In the genomic region with DNA sequence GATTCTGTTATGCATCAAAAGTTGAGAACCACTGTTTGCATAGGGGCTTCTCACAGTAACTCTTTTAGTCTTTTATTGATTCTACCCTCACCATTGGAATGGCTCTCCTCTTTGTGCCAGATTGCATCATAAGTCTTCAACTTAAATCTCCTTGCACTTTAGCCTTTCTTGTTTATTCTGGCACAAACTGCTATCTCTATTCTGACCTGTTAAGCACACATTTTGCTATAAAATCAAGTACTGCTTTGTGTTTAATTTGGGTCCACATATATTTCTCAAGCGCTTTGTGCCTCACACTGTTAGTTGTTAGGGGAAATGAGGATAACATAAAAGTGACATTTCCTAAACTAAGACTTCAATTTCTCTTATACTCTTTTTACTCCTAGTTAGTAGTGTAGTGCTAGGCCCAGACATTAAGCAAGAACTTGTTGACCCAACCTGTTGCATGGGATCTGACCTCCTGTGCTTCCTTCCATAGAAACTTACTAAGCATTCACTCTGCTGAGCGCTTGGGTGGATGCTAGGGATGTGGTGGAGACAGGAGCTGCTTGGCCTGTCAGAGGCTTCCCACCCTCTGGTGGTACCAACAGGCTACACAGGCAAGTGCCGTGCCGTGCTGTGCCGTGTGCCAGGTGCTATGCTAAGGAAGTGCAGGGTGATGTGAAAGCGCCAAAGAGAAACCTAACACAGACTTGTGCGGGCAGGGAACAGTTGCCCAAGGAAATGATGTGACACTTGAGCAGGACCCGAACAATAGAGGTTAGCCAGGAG, we compare ENCODE assay signal across 1 cellular context.
A peak's percentile ranks its signal among the peaks of the same experiment; 100 is the strongest.
TF ChIP-seq lines count a peak whose summit lies in the region.

No MANE protein-coding gene starts in this region.

TF ChIP-seq in HepG2, 621 proteins besides CTCF, POLR2A, EP300 and RAD21 (continued from another document and continues in another):
- TF ChIP-seq, protein P1, sequence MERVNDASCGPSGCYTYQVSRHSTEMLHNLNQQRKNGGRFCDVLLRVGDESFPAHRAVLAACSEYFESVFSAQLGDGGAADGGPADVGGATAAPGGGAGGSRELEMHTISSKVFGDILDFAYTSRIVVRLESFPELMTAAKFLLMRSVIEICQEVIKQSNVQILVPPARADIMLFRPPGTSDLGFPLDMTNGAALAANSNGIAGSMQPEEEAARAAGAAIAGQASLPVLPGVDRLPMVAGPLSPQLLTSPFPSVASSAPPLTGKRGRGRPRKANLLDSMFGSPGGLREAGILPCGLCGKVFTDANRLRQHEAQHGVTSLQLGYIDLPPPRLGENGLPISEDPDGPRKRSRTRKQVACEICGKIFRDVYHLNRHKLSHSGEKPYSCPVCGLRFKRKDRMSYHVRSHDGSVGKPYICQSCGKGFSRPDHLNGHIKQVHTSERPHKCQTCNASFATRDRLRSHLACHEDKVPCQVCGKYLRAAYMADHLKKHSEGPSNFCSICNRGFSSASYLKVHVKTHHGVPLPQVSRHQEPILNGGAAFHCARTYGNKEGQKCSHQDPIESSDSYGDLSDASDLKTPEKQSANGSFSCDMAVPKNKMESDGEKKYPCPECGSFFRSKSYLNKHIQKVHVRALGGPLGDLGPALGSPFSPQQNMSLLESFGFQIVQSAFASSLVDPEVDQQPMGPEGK (CRISPR knock-in tag; IDR thresholded peaks at IDR 0.05), result peak; percentile 39; the same call in 1 of the 2 replicates
- TF ChIP-seq ZBTB7B (CRISPR knock-in tag; IDR thresholded peaks at IDR 0.05) (peak; percentile 62; the same call in 1 of the 2 replicates), NCOA1 (CRISPR knock-in tag; IDR thresholded peaks at IDR 0.05) (0 out of 2 replicates have a peak, but pooled peaks have one; percentile 75), MAZ (IDR thresholded peaks at IDR 0.05; ENCODE audit: borderline replicate concordance, low read depth, low read length) (no peak), MAZ (CRISPR knock-in tag; IDR thresholded peaks at IDR 0.05; ENCODE audit: low read depth) (no peak), ZNF10 (CRISPR knock-in tag; IDR thresholded peaks at IDR 0.05; ENCODE audit: borderline replicate concordance, low read depth) (no peak), ZKSCAN8 (CRISPR knock-in tag; IDR thresholded peaks at IDR 0.05; ENCODE audit: borderline replicate concordance) (peak; percentile 85), SSRP1 (CRISPR knock-in tag; IDR thresholded peaks at IDR 0.05) (no peak), ZNF678 (CRISPR knock-in tag; IDR thresholded peaks at IDR 0.05) (no peak), DNMT1 (CRISPR knock-in tag; IDR thresholded peaks at IDR 0.05) (peak; percentile 66; the same call in 1 of the 2 replicates), ELF4 (CRISPR knock-in tag; IDR thresholded peaks at IDR 0.05; ENCODE audit: borderline replicate concordance) (no peak), PPARG (CRISPR knock-in tag; conservative IDR thresholded peaks at IDR 0.05) (peak; percentile 91), CENPT (CRISPR knock-in tag; IDR thresholded peaks at IDR 0.05; ENCODE audit: low read depth) (no peak), ZNF629 (CRISPR knock-in tag; conservative IDR thresholded peaks at IDR 0.05) (no peak; the same call in 1 of the 2 replicates), ZNF670 (CRISPR knock-in tag; IDR thresholded peaks at IDR 0.05; ENCODE audit: borderline replicate concordance) (no peak), ZNF652 (CRISPR knock-in tag; IDR thresholded peaks at IDR 0.05; ENCODE audit: borderline replicate concordance, low read depth) (0 out of 2 replicates have a peak, but pooled peaks have one; percentile 12), DNMT3B (CRISPR knock-in tag; conservative IDR thresholded peaks at IDR 0.05) (no peak), KDM6A (CRISPR knock-in tag; IDR thresholded peaks at IDR 0.05; ENCODE audit: low read depth) (peak; percentile 63), GLI4 (CRISPR knock-in tag; IDR thresholded peaks at IDR 0.05; ENCODE audit: borderline replicate concordance) (no peak), NFE2L1 (CRISPR knock-in tag; IDR thresholded peaks at IDR 0.05; ENCODE audit: borderline replicate concordance) (no peak), ZNF724P (CRISPR knock-in tag; IDR thresholded peaks at IDR 0.05; ENCODE audit: borderline replicate concordance) (0 out of 2 replicates have a peak, but pooled peaks have one; percentile 38), HDAC1 (CRISPR knock-in tag; IDR thresholded peaks at IDR 0.05) (peak; percentile 52; the same call in 1 of the 2 replicates)
- TF ChIP-seq, protein P2, sequence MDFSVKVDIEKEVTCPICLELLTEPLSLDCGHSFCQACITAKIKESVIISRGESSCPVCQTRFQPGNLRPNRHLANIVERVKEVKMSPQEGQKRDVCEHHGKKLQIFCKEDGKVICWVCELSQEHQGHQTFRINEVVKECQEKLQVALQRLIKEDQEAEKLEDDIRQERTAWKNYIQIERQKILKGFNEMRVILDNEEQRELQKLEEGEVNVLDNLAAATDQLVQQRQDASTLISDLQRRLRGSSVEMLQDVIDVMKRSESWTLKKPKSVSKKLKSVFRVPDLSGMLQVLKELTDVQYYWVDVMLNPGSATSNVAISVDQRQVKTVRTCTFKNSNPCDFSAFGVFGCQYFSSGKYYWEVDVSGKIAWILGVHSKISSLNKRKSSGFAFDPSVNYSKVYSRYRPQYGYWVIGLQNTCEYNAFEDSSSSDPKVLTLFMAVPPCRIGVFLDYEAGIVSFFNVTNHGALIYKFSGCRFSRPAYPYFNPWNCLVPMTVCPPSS (IDR thresholded peaks at IDR 0.05), result no peak
- TF ChIP-seq, protein P3, sequence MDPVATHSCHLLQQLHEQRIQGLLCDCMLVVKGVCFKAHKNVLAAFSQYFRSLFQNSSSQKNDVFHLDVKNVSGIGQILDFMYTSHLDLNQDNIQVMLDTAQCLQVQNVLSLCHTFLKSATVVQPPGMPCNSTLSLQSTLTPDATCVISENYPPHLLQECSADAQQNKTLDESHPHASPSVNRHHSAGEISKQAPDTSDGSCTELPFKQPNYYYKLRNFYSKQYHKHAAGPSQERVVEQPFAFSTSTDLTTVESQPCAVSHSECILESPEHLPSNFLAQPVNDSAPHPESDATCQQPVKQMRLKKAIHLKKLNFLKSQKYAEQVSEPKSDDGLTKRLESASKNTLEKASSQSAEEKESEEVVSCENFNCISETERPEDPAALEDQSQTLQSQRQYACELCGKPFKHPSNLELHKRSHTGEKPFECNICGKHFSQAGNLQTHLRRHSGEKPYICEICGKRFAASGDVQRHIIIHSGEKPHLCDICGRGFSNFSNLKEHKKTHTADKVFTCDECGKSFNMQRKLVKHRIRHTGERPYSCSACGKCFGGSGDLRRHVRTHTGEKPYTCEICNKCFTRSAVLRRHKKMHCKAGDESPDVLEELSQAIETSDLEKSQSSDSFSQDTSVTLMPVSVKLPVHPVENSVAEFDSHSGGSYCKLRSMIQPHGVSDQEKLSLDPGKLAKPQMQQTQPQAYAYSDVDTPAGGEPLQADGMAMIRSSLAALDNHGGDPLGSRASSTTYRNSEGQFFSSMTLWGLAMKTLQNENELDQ (CRISPR knock-in tag; IDR thresholded peaks at IDR 0.05; ENCODE audit: borderline replicate concordance), result no peak
- TF ChIP-seq, protein P4, sequence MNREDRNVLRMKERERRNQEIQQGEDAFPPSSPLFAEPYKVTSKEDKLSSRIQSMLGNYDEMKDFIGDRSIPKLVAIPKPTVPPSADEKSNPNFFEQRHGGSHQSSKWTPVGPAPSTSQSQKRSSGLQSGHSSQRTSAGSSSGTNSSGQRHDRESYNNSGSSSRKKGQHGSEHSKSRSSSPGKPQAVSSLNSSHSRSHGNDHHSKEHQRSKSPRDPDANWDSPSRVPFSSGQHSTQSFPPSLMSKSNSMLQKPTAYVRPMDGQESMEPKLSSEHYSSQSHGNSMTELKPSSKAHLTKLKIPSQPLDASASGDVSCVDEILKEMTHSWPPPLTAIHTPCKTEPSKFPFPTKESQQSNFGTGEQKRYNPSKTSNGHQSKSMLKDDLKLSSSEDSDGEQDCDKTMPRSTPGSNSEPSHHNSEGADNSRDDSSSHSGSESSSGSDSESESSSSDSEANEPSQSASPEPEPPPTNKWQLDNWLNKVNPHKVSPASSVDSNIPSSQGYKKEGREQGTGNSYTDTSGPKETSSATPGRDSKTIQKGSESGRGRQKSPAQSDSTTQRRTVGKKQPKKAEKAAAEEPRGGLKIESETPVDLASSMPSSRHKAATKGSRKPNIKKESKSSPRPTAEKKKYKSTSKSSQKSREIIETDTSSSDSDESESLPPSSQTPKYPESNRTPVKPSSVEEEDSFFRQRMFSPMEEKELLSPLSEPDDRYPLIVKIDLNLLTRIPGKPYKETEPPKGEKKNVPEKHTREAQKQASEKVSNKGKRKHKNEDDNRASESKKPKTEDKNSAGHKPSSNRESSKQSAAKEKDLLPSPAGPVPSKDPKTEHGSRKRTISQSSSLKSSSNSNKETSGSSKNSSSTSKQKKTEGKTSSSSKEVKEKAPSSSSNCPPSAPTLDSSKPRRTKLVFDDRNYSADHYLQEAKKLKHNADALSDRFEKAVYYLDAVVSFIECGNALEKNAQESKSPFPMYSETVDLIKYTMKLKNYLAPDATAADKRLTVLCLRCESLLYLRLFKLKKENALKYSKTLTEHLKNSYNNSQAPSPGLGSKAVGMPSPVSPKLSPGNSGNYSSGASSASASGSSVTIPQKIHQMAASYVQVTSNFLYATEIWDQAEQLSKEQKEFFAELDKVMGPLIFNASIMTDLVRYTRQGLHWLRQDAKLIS (CRISPR knock-in tag; IDR thresholded peaks at IDR 0.05), result no peak
- TF ChIP-seq, protein P5, sequence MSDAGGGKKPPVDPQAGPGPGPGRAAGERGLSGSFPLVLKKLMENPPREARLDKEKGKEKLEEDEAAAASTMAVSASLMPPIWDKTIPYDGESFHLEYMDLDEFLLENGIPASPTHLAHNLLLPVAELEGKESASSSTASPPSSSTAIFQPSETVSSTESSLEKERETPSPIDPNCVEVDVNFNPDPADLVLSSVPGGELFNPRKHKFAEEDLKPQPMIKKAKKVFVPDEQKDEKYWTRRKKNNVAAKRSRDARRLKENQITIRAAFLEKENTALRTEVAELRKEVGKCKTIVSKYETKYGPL (CRISPR knock-in tag; IDR thresholded peaks at IDR 0.05), result no peak
- TF ChIP-seq, protein P6, sequence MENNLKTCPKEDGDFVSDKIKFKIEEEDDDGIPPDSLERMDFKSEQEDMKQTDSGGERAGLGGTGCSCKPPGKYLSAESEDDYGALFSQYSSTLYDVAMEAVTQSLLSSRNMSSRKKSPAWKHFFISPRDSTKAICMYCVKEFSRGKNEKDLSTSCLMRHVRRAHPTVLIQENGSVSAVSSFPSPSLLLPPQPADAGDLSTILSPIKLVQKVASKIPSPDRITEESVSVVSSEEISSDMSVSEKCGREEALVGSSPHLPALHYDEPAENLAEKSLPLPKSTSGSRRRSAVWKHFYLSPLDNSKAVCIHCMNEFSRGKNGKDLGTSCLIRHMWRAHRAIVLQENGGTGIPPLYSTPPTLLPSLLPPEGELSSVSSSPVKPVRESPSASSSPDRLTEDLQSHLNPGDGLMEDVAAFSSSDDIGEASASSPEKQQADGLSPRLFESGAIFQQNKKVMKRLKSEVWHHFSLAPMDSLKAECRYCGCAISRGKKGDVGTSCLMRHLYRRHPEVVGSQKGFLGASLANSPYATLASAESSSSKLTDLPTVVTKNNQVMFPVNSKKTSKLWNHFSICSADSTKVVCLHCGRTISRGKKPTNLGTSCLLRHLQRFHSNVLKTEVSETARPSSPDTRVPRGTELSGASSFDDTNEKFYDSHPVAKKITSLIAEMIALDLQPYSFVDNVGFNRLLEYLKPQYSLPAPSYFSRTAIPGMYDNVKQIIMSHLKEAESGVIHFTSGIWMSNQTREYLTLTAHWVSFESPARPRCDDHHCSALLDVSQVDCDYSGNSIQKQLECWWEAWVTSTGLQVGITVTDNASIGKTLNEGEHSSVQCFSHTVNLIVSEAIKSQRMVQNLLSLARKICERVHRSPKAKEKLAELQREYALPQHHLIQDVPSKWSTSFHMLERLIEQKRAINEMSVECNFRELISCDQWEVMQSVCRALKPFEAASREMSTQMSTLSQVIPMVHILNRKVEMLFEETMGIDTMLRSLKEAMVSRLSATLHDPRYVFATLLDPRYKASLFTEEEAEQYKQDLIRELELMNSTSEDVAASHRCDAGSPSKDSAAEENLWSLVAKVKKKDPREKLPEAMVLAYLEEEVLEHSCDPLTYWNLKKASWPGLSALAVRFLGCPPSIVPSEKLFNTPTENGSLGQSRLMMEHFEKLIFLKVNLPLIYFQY (CRISPR knock-in tag; IDR thresholded peaks at IDR 0.05; ENCODE audit: borderline replicate concordance), result peak; percentile 92; the same call in 1 of the 2 replicates
- TF ChIP-seq, protein P7, sequence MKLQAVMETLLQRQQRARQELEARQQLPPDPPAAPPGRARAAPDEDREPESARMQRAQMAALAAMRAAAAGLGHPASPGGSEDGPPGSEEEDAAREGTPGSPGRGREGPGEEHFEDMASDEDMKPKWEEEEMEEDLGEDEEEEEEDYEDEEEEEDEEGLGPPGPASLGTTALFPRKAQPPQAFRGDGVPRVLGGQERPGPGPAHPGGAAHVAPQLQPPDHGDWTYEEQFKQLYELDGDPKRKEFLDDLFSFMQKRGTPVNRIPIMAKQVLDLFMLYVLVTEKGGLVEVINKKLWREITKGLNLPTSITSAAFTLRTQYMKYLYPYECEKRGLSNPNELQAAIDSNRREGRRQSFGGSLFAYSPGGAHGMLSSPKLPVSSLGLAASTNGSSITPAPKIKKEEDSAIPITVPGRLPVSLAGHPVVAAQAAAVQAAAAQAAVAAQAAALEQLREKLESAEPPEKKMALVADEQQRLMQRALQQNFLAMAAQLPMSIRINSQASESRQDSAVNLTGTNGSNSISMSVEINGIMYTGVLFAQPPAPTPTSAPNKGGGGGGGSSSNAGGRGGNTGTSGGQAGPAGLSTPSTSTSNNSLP (IDR thresholded peaks at IDR 0.05; ENCODE audit: low read depth, low read length), result peak; percentile 86; the same call in 1 of the 2 replicates
- TF ChIP-seq, protein P8, sequence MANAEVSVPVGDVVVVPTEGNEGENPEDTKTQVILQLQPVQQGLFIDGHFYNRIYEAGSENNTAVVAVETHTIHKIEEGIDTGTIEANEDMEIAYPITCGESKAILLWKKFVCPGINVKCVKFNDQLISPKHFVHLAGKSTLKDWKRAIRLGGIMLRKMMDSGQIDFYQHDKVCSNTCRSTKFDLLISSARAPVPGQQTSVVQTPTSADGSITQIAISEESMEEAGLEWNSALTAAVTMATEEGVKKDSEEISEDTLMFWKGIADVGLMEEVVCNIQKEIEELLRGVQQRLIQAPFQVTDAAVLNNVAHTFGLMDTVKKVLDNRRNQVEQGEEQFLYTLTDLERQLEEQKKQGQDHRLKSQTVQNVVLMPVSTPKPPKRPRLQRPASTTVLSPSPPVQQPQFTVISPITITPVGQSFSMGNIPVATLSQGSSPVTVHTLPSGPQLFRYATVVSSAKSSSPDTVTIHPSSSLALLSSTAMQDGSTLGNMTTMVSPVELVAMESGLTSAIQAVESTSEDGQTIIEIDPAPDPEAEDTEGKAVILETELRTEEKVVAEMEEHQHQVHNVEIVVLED (CRISPR knock-in tag; IDR thresholded peaks at IDR 0.05; ENCODE audit: borderline replicate concordance), result peak; percentile 44; the same call in 1 of the 2 replicates
- TF ChIP-seq, protein P9, sequence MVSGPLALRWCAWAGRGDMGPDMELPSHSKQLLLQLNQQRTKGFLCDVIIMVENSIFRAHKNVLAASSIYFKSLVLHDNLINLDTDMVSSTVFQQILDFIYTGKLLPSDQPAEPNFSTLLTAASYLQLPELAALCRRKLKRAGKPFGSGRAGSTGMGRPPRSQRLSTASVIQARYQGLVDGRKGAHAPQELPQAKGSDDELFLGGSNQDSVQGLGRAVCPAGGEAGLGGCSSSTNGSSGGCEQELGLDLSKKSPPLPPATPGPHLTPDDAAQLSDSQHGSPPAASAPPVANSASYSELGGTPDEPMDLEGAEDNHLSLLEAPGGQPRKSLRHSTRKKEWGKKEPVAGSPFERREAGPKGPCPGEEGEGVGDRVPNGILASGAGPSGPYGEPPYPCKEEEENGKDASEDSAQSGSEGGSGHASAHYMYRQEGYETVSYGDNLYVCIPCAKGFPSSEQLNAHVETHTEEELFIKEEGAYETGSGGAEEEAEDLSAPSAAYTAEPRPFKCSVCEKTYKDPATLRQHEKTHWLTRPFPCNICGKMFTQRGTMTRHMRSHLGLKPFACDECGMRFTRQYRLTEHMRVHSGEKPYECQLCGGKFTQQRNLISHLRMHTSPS (CRISPR knock-in tag; IDR thresholded peaks at IDR 0.05; ENCODE audit: low read depth), result peak; percentile 50; the same call in 1 of the 2 replicates
